In genomic region chr15:38414351-38414750, GRCh38 we compare ENCODE assay signal across 1 cellular context.
A peak's percentile ranks its signal among the peaks of the same experiment; 100 is the strongest.
TF ChIP-seq lines count a peak whose summit lies in the region.

No MANE protein-coding gene starts in this region.

TF ChIP-seq in GM12878, 131 proteins besides CTCF, POLR2A, EP300 and RAD21 (continued from another document):
- TF ChIP-seq, protein P1, sequence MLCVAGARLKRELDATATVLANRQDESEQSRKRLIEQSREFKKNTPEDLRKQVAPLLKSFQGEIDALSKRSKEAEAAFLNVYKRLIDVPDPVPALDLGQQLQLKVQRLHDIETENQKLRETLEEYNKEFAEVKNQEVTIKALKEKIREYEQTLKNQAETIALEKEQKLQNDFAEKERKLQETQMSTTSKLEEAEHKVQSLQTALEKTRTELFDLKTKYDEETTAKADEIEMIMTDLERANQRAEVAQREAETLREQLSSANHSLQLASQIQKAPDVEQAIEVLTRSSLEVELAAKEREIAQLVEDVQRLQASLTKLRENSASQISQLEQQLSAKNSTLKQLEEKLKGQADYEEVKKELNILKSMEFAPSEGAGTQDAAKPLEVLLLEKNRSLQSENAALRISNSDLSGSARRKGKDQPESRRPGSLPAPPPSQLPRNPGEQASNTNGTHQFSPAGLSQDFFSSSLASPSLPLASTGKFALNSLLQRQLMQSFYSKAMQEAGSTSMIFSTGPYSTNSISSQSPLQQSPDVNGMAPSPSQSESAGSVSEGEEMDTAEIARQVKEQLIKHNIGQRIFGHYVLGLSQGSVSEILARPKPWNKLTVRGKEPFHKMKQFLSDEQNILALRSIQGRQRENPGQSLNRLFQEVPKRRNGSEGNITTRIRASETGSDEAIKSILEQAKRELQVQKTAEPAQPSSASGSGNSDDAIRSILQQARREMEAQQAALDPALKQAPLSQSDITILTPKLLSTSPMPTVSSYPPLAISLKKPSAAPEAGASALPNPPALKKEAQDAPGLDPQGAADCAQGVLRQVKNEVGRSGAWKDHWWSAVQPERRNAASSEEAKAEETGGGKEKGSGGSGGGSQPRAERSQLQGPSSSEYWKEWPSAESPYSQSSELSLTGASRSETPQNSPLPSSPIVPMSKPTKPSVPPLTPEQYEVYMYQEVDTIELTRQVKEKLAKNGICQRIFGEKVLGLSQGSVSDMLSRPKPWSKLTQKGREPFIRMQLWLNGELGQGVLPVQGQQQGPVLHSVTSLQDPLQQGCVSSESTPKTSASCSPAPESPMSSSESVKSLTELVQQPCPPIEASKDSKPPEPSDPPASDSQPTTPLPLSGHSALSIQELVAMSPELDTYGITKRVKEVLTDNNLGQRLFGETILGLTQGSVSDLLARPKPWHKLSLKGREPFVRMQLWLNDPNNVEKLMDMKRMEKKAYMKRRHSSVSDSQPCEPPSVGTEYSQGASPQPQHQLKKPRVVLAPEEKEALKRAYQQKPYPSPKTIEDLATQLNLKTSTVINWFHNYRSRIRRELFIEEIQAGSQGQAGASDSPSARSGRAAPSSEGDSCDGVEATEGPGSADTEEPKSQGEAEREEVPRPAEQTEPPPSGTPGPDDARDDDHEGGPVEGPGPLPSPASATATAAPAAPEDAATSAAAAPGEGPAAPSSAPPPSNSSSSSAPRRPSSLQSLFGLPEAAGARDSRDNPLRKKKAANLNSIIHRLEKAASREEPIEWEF (IDR thresholded peaks at IDR 0.05; ENCODE audit: insufficient replicate concordance, low read depth, low read length) = no peak
- peak; percentile 33; the same call in 1 of the 2 replicates for TF ChIP-seq SMC3 (IDR thresholded peaks at IDR 0.05; ENCODE audit: borderline replicate concordance, low read length)
- no peak for TF ChIP-seq TCF7 (IDR thresholded peaks at IDR 0.05; ENCODE audit: borderline replicate concordance)
- no peak for TF ChIP-seq E4F1 (IDR thresholded peaks at IDR 0.05; ENCODE audit: borderline replicate concordance, partially characterized antibody)
